7 cellular contexts compared by ENCODE assay signal in the genomic region with DNA sequence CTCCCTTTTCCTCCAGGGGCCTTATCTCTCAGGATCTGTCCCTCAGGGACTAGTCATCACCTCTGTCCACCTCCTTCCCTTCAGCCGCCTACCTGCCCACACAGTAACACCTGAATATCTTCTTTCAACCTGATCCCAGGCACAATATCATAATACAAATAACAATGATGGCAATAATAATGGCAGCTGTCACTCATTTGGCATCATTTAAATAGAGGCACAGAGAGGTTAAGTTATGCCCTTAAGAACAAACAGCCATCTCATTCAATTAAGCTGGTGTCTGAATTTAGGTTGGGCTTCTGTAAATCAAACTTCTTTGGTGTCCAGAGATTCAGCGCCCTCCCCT. TPM values are rescaled to one million over a fixed set of nuclear protein-coding genes. Genes with fewer than 3 reads are reported as not detected.
DNase-seq lines count a peak whose midpoint lies in the region; ATAC-seq and TF ChIP-seq lines count a peak whose summit lies in the region.

No MANE protein-coding gene starts in this region.

- TF ChIP-seq CTCF in KMS-11 (conservative IDR thresholded peaks at IDR 0.05; ENCODE audit: low read depth, low read length) (no peak), left lung (IDR thresholded peaks at IDR 0.05) (no peak)

- no peak for ATAC-seq in activated T-helper 17 cell treated with anti-CD3 and anti-CD28 coated beads, Interleukin-2, amount 50 U/mL, for 72 hours (replicated peaks)
- ATAC-seq in left lung: no peak
- peak; percentile 26 for ATAC-seq in stimulated activated naive CD8-positive, alpha-beta T cell treated with anti-CD3 and anti-CD28 coated beads, Interleukin-15, amount 100 ng/mL, for 72 hours

- H3K79me2 ChIP-seq in KMS-11 (ENCODE audit: insufficient read depth, low read depth): no peaks in the 10 kb centered on the region

- no peak overlapping the region for H3K4me3 ChIP-seq in KMS-11 (IDR thresholded peaks at IDR 0.05; ENCODE audit: insufficient read depth, low read depth, low read length)
- no peak overlapping the region for H3K4me3 ChIP-seq in left lung

- H3K36me3 ChIP-seq in KMS-11 (ENCODE audit: insufficient read depth) (no peaks in the 10 kb centered on the region), left lung (peaks cover 0 to 19% of the 10 kb centered on the region in 2 donors)

- intact Hi-C loops in left lung (cut with DNase I): loop anchor here in 1 of 2 donors (5.0 kb wide), 1 partner anchor 46 kb away; a partner anchor contains a TSS

- H4K20me1 ChIP-seq in KMS-11 (ENCODE audit: insufficient read depth): no peaks in the 10 kb centered on the region

- no peak for DNase-seq in left lung
- no peak for DNase-seq in stimulated activated naive CD8-positive, alpha-beta T cell treated with anti-CD3 and anti-CD28 coated beads, Interleukin-15, amount 100 ng/mL, for 72 hours
- no peak for DNase-seq in cerebellum (ENCODE audit: low spot score)
- no peak for DNase-seq in NCI-H2107 (lab: John Stamatoyannopoulos, UW)
- DNase-seq in EL: no peak

- H3K4me1 ChIP-seq in KMS-11 (ENCODE audit: low read depth, poor library complexity, severe bottlenecking) (peaks cover 15% of the 10 kb centered on the region), left lung (peaks cover 29 to 43% of the 10 kb centered on the region in 2 donors)

- H3K27ac Mint-ChIP-seq in activated T-helper 17 cell treated with anti-CD3 and anti-CD28 coated beads, Interleukin-2, amount 50 U/mL, for 72 hours: peak overlapping the region; percentile 89
- peak overlapping the region; percentile 84 to 87 for H3K27ac Mint-ChIP-seq in stimulated activated naive CD8-positive, alpha-beta T cell treated with anti-CD3 and anti-CD28 coated beads, Interleukin-15, amount 100 ng/mL, for 72 hours

- H3K4me3 Mint-ChIP-seq in activated T-helper 17 cell treated with anti-CD3 and anti-CD28 coated beads, Interleukin-2, amount 50 U/mL, for 72 hours: peak overlapping the region; percentile 63
- H3K4me3 Mint-ChIP-seq in stimulated activated naive CD8-positive, alpha-beta T cell treated with anti-CD3 and anti-CD28 coated beads, Interleukin-15, amount 100 ng/mL, for 72 hours: peak overlapping the region; percentile 6 to 33

- peaks cover 2% of the 10 kb centered on the region for H3K36me3 Mint-ChIP-seq in activated T-helper 17 cell treated with anti-CD3 and anti-CD28 coated beads, Interleukin-2, amount 50 U/mL, for 72 hours (ENCODE audit: low read depth)

- no peak overlapping the region for H3K9ac ChIP-seq in KMS-11

- no peak overlapping the region for H2AFZ ChIP-seq in KMS-11 (ENCODE audit: low read depth)

- peak overlapping the region; percentile 20; the same call in 1 of the 2 replicates for H3K4me2 ChIP-seq in KMS-11

- H3K27ac ChIP-seq in KMS-11 (no peak overlapping the region), left lung (peak overlapping the region; percentile 56 to 80)

- no peaks in the 10 kb centered on the region for H3K9me3 Mint-ChIP-seq in activated T-helper 17 cell treated with anti-CD3 and anti-CD28 coated beads, Interleukin-2, amount 50 U/mL, for 72 hours
- no peaks in the 10 kb centered on the region for H3K9me3 Mint-ChIP-seq in stimulated activated naive CD8-positive, alpha-beta T cell treated with anti-CD3 and anti-CD28 coated beads, Interleukin-15, amount 100 ng/mL, for 72 hours

- H3K9me3 ChIP-seq in left lung: no peaks in the 10 kb centered on the region

- H3K27me3 ChIP-seq in KMS-11 (ENCODE audit: insufficient read depth, low read depth) (no peaks in the 10 kb centered on the region), left lung (no peaks in the 10 kb centered on the region)

- H3K27me3 Mint-ChIP-seq in activated T-helper 17 cell treated with anti-CD3 and anti-CD28 coated beads, Interleukin-2, amount 50 U/mL, for 72 hours: no peaks in the 10 kb centered on the region
- no peaks in the 10 kb centered on the region for H3K27me3 Mint-ChIP-seq in stimulated activated naive CD8-positive, alpha-beta T cell treated with anti-CD3 and anti-CD28 coated beads, Interleukin-15, amount 100 ng/mL, for 72 hours

- H3K4me1 Mint-ChIP-seq in activated T-helper 17 cell treated with anti-CD3 and anti-CD28 coated beads, Interleukin-2, amount 50 U/mL, for 72 hours: peaks cover 14% of the 10 kb centered on the region
- peaks cover 45% of the 10 kb centered on the region for H3K4me1 Mint-ChIP-seq in stimulated activated naive CD8-positive, alpha-beta T cell treated with anti-CD3 and anti-CD28 coated beads, Interleukin-15, amount 100 ng/mL, for 72 hours

RNA-seq across cellular contexts. Expression of a gene that starts 47.5 kb away (rescaled TPM):
- 10 to 100 TPM; 13.3 to 22.3 TPM for total RNA-seq in activated T-helper 17 cell treated with anti-CD3 and anti-CD28 coated beads, Interleukin-2, amount 50 U/mL, for 72 hours
- total RNA-seq in left lung: 10 to 100 TPM; 35.5 to 38.0 TPM
- total RNA-seq in cerebellum: 26.5 TPM
